In the genomic region with DNA sequence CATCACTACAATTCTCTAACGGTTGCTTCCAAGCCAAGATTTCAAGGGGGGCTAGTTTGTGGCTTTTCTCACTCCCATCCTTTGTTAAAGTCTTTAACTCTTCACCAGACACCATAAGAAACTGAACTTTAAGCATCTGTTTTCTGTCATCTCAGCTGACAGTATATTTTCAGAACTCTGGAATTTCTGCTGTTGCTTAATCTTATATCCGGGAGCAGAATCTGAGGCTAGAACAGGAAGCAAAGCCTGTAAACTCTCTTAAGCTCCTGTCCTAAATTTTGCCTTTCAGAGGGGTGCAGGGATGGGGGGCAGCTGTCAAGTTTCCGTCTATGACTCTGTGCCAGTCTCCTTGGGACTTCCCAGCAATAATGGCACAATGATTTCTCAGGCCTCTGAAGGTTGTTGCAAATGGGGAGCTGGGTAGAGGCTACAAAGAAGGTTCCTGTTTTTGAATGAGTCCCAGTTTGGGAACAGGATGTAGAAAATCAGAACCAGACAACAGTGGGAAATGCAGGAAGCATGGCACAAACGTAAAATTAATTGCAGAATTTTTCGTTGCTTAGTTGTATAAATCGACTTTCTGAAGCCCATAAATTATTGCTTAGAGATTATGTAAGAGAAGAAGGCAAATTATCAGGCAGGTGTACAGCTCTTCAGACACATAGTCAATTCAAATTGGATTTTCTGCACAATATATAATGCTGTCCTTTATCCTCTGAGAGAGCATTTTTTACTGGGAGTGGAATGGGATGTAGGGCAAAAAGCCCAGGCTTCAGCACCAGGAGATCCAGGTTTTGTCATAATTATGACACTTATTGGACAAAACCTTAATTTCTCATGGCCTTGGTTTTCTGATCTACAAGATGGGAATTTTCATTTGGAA, we compare ENCODE assay signal across 15 cellular contexts.
DNase-seq lines count a peak whose midpoint lies in the region; ATAC-seq and TF ChIP-seq lines count a peak whose summit lies in the region.
"Had no signal": no experiment of that assay in that cellular context is flagged by ENCODE, and none has a peak within 500 bp of the region (broad histone marks: within the 10 kb centered on the region; RNA-seq: fewer than 3 reads in every experiment).

No MANE protein-coding gene starts in this region.

- in situ Hi-C loops in transverse colon (cut with MboI; ENCODE audit: low pct_ligation_motif_present in 1 of 4, low pct_unique_long_range_greater_than_20kb in 1 of 4, low sequenced_read_pairs in 3 of 4), result no loop called here

- no peak for TF ChIP-seq EP300 in transverse colon (IDR thresholded peaks at IDR 0.05; ENCODE audit: low read depth)

- WGBS in transverse colon (ENCODE audit: low coverage in 1 of 2), 2 donors, result 41 to 47% methylated on average over 5 to 6 of the region's 6 CpGs

- intact Hi-C loops in transverse colon (cut with DNase I; ENCODE audit: low total_unique reads), result no loop called here

- no peaks in the 10 kb centered on the region for H3K27me3 ChIP-seq in transverse colon

- H3K4me1 ChIP-seq in transverse colon, result peaks cover 0 to 19% (median 2%) of the 10 kb centered on the region in 4 donors

- peak; percentile 49 for DNase-seq in NCI-H1092 treated with DMSO at 0.1 percent for 48 hours (lab: John Stamatoyannopoulos, UW)
- no peak for DNase-seq in NCI-H1092 (lab: John Stamatoyannopoulos, UW)
- peak; percentile 87 for DNase-seq in choroid plexus epithelial cell (ENCODE audit: low read depth)
- DNase-seq in left lobe of liver (ENCODE audit: low spot score), result no peak
- DNase-seq in transverse colon, result no peak
- DNase-seq in stimulated activated CD4-positive, alpha-beta T cell treated with anti-CD3 and anti-CD28 coated beads, Interleukin-2, amount 100 ng/mL, for 24 hours, result no peak
- no peak for DNase-seq in superior temporal gyrus (ENCODE audit: extremely low spot score)
- no peak for DNase-seq in NCI-H2107 treated with DMSO at 0.1 percent for 48 hours (lab: John Stamatoyannopoulos, UW; ENCODE audit: unreplicated experiment)
- DNase-seq: cortex of kidney, GF-D8, NCI-H2029, nucleus accumbens, PC-9, WERI-Rb-1 had no signal

- no peak overlapping the region for H3K4me3 ChIP-seq in choroid plexus epithelial cell (ENCODE audit: low read depth, low read length)
- no peak overlapping the region for H3K4me3 ChIP-seq in transverse colon
- H3K4me3 ChIP-seq: PC-9 had no signal

- no peaks in the 10 kb centered on the region for H3K9me3 ChIP-seq in transverse colon

- ATAC-seq in left lobe of liver, result peak; percentile 12
- ATAC-seq: activated T-helper 17 cell treated with anti-CD3 and anti-CD28 coated beads, Interleukin-2, amount 50 U/mL, for 72 hours had no signal

- TF ChIP-seq CTCF in choroid plexus epithelial cell (conservative IDR thresholded peaks at IDR 0.05; ENCODE audit: low read depth, low read length) (no peak), transverse colon (IDR thresholded peaks at IDR 0.05) (no peak)

- H3K36me3 ChIP-seq in transverse colon, result no peaks in the 10 kb centered on the region
- H3K36me3 ChIP-seq: WERI-Rb-1 had no signal

- TF ChIP-seq POLR2A in transverse colon (IDR thresholded peaks at IDR 0.05), result no peak

- H3K27ac ChIP-seq in transverse colon, result peak overlapping the region; percentile 4 to 60 (median 35)
- H3K27ac ChIP-seq: PC-9, WERI-Rb-1 had no signal

Comparison
In these comparisons a context has a peak if more than half of its experiments do, and no peak if none do; other contexts are left out.
1. DNase-seq: peak in NCI-H1092 treated with DMSO at 0.1 percent for 48 hours (single experiment) and choroid plexus epithelial cell (single experiment); none in NCI-H1092 (single experiment), left lobe of liver (single experiment), transverse colon (single experiment), stimulated activated CD4-positive, alpha-beta T cell treated with anti-CD3 and anti-CD28 coated beads, Interleukin-2, amount 100 ng/mL, for 24 hours (0 of 2), superior temporal gyrus (single experiment) and NCI-H2107 treated with DMSO at 0.1 percent for 48 hours (single experiment).